ENCODE assay signal across 24 cellular contexts in the genomic region with DNA sequence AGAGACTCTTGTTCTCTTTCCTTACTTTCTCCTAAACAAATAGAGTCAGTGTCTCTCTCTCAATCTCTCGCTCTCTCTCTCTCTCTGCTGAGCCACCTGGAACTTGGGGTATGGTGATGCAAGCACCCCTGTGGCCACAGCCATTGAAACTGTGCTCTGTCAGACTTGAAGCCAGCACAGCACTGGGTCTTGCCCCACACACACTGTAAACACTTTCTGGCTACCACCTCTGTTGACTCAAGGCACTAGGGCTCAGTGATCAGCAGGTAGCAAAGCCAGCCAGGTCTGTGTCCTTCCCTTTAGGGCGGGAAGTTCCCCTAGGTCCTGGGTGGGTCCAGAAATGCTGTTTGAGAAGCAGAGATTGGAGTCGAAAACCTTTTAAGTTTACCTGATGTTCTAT.
"Had no signal": no experiment of that assay in that cellular context is flagged by ENCODE, and none has a peak within 500 bp of the region (broad histone marks: within the 10 kb centered on the region; RNA-seq: fewer than 3 reads in every experiment).

No MANE protein-coding gene starts in this region.

- H3K27ac Mint-ChIP-seq: dendritic cell treated with granulocyte-macrophage colony-stimulating factor and Interleukin-4, amounts not matched to agents 40 ng/mL and 50 ng/mL, for 4 days; effector memory CD8-positive, alpha-beta T cell; memory B cell; mesothelial cell of epicardium; nephron; stimulated activated naive B cell treated with anti-CD40 and anti-IgM and Interleukin-4, amounts not matched to agents 10 μg/mL and 1 μg/mL and 100 μg/mL, for 72 hours had no signal

- DNase-seq: cerebellar nuclear complex; effector memory CD8-positive, alpha-beta T cell; foreskin melanocyte; heart right ventricle; hypothalamus; islet precursor cell; left ventricle myocardium inferior; lower lobe of right lung; psoas muscle; sigmoid colon; stimulated activated CD4-positive, alpha-beta T cell treated with anti-CD3 and anti-CD28 coated beads, Interleukin-2, amount 100 ng/mL, for 24 hours; stimulated activated CD4-positive, alpha-beta T cell treated with anti-CD3 and anti-CD28 coated beads, Interleukin-4, amount 100 ng/mL, for 4 hours; stimulated activated naive B cell treated with anti-CD40 and anti-IgM and Interleukin-4, amounts not matched to agents 10 μg/mL and 1 μg/mL and 100 μg/mL, for 72 hours; stomach; substantia nigra; transverse colon had no signal

- H3K4me1 ChIP-seq: heart right ventricle, left ventricle myocardium inferior, lower lobe of right lung, psoas muscle, sigmoid colon, stomach, transverse colon had no signal

- H3K36me3 Mint-ChIP-seq: memory B cell; mesothelial cell of epicardium; stimulated activated naive B cell treated with anti-CD40 and anti-IgM and Interleukin-4, amounts not matched to agents 10 μg/mL and 1 μg/mL and 100 μg/mL, for 72 hours had no signal

- FAIRE-seq: colon had no signal

- H3K4me3 Mint-ChIP-seq: dendritic cell treated with granulocyte-macrophage colony-stimulating factor and Interleukin-4, amounts not matched to agents 40 ng/mL and 50 ng/mL, for 4 days; effector memory CD8-positive, alpha-beta T cell; memory B cell; mesothelial cell of epicardium; nephron; stimulated activated naive B cell treated with anti-CD40 and anti-IgM and Interleukin-4, amounts not matched to agents 10 μg/mL and 1 μg/mL and 100 μg/mL, for 72 hours had no signal

- H3K4me3 ChIP-seq: heart right ventricle, left ventricle myocardium inferior, lower lobe of right lung, psoas muscle, sigmoid colon, skin epidermis, stomach, thoracic aorta, transverse colon had no signal

- H3K27ac ChIP-seq: heart right ventricle, left ventricle myocardium inferior, lower lobe of right lung, neutrophil, psoas muscle, sigmoid colon, skin epidermis, stomach, thoracic aorta, transverse colon had no signal

- H3K4me1 Mint-ChIP-seq: memory B cell; mesothelial cell of epicardium; nephron; stimulated activated naive B cell treated with anti-CD40 and anti-IgM and Interleukin-4, amounts not matched to agents 10 μg/mL and 1 μg/mL and 100 μg/mL, for 72 hours had no signal

- H3K27me3 ChIP-seq: heart right ventricle, neutrophil, sigmoid colon, stomach, transverse colon had no signal

- H3K9me3 ChIP-seq: neutrophil, psoas muscle, sigmoid colon, thoracic aorta had no signal

- H3K27me3 Mint-ChIP-seq: dendritic cell treated with granulocyte-macrophage colony-stimulating factor and Interleukin-4, amounts not matched to agents 40 ng/mL and 50 ng/mL, for 4 days; effector memory CD8-positive, alpha-beta T cell; memory B cell; stimulated activated naive B cell treated with anti-CD40 and anti-IgM and Interleukin-4, amounts not matched to agents 10 μg/mL and 1 μg/mL and 100 μg/mL, for 72 hours had no signal

- H3K9me3 Mint-ChIP-seq: memory B cell had no signal

- ATAC-seq: effector memory CD8-positive, alpha-beta T cell; heart right ventricle; lower lobe of right lung; psoas muscle; stimulated activated naive B cell treated with anti-CD40 and anti-IgM and Interleukin-4, amounts not matched to agents 10 μg/mL and 1 μg/mL and 100 μg/mL, for 72 hours had no signal

- H3K36me3 ChIP-seq: heart right ventricle, left ventricle myocardium inferior, lower lobe of right lung, neutrophil, sigmoid colon, stomach, thoracic aorta, transverse colon had no signal
